In the genomic region with DNA sequence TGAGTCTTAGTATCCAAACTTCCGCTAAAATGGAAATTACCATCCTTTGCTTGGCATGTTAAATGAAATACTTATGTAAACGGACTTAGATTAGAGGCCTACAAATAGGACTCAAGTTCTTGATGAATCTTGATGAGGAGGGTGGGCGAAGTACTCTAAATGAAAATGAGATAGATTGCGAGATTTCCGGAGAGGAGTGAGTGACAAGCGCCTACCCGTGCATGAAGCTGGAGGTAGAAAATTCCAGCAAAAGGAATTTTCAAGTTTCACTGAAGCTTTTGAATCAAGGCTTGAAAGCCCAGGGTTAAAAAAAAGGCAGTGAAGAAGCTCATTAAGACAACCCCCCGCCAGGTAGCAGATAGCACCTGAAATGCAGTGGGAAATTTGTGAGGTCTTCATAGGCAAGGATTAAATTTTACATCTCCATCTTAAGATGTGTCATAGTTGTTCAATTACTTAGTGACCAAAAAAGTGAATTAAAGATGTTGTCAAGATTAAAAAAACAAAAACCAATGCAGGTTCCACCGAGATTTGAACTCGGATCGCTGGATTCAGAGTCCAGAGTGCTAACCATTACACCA, we compare ENCODE assay signal across 8 cellular contexts. TPM values are rescaled to one million over a fixed set of nuclear protein-coding genes. Genes with fewer than 3 reads are reported as not detected.
DNase-seq lines count a peak whose midpoint lies in the region; ATAC-seq and TF ChIP-seq lines count a peak whose summit lies in the region.

No MANE protein-coding gene starts in this region.

- peaks cover 25% of the 10 kb centered on the region for H3K4me1 ChIP-seq in DOHH2 (ENCODE audit: control insufficient read depth, low read length)
- H3K4me1 ChIP-seq in parathyroid adenoma, result no peaks in the 10 kb centered on the region

- peaks cover 12% of the 10 kb centered on the region for H3K36me3 Mint-ChIP-seq in endothelial cell (ENCODE audit: low read depth, unreplicated experiment)

- no peaks in the 10 kb centered on the region for H3K9me2 ChIP-seq in DOHH2 (replicated peaks; ENCODE audit: control insufficient read depth, low read length)

- ATAC-seq in HG02885 (IDR thresholded peaks at IDR 0.05; ENCODE audit: poor library complexity, unreplicated experiment) (no peak), GM18868 (IDR thresholded peaks at IDR 0.05; ENCODE audit: unreplicated experiment) (no peak)

- H3K9me3 ChIP-seq in DOHH2 (ENCODE audit: control insufficient read depth, insufficient read depth, low read length), result no peaks in the 10 kb centered on the region
- no peaks in the 10 kb centered on the region for H3K9me3 ChIP-seq in parathyroid adenoma (ENCODE audit: control insufficient read depth, low read length)

- H3K27me3 ChIP-seq in DOHH2 (ENCODE audit: control insufficient read depth, low read length) (no peaks in the 10 kb centered on the region), parathyroid adenoma (ENCODE audit: control insufficient read depth, insufficient read depth, low read length) (no peaks in the 10 kb centered on the region)

- H4K20me1 ChIP-seq in DOHH2 (ENCODE audit: control insufficient read depth, insufficient read depth, low read depth, low read length), result peaks cover 6% of the 10 kb centered on the region

- H3K9me3 Mint-ChIP-seq in endothelial cell (ENCODE audit: unreplicated experiment), result no peaks in the 10 kb centered on the region

- H3K4me3 ChIP-seq in DOHH2 (ENCODE audit: low read length) (peak overlapping the region; percentile 93), parathyroid adenoma (ENCODE audit: low read depth, low read length) (peak overlapping the region; percentile 93)

- peaks cover 25% of the 10 kb centered on the region for H3K27me3 Mint-ChIP-seq in endothelial cell (ENCODE audit: unreplicated experiment)

- H3K36me3 ChIP-seq in DOHH2 (ENCODE audit: control insufficient read depth, low read length), result peaks cover 14% of the 10 kb centered on the region; the same call in 1 of the 2 replicates
- H3K36me3 ChIP-seq in parathyroid adenoma (ENCODE audit: control insufficient read depth, insufficient read depth, low read length), result no peaks in the 10 kb centered on the region

- no peaks in the 10 kb centered on the region for H3F3A ChIP-seq in DOHH2 (ENCODE audit: control insufficient read depth, insufficient read depth)

- peak overlapping the region; percentile 92 for H2AFZ ChIP-seq in parathyroid adenoma

- H3K4me3 Mint-ChIP-seq in endothelial cell (ENCODE audit: unreplicated experiment), result peak overlapping the region; percentile 100

- H3K27ac ChIP-seq in DOHH2 (ENCODE audit: low read depth, low read length) (peak overlapping the region; percentile 66), parathyroid adenoma (peak overlapping the region; percentile 95)

- no peak for TF ChIP-seq CTCF in DOHH2 (IDR thresholded peaks at IDR 0.05; ENCODE audit: low read depth, low read length, poor library complexity, severe bottlenecking)
- TF ChIP-seq CTCF in endothelial cell (IDR thresholded peaks at IDR 0.05; ENCODE audit: unreplicated experiment), result no peak
- no peak for TF ChIP-seq CTCF in parathyroid adenoma (IDR thresholded peaks at IDR 0.05)

- no peak overlapping the region for H3K9ac ChIP-seq in parathyroid adenoma

- peaks cover 43% of the 10 kb centered on the region for H3K79me2 ChIP-seq in DOHH2 (ENCODE audit: control insufficient read depth, low read length)
- H3K79me2 ChIP-seq in parathyroid adenoma, result peaks cover 4% of the 10 kb centered on the region

- H3K4me2 ChIP-seq in DOHH2 (ENCODE audit: low read length), result peak overlapping the region; percentile 74
- peak overlapping the region; percentile 64 for H3K4me2 ChIP-seq in parathyroid adenoma (ENCODE audit: low read length)

- DNase-seq in NCI-H446 treated with DMSO at 0.1 percent for 48 hours (lab: John Stamatoyannopoulos, UW) (peak; percentile 50), endothelial cell (ENCODE audit: low spot score) (no peak), NCI-H128 (lab: John Stamatoyannopoulos, UW; ENCODE audit: unreplicated experiment) (no peak), AG08395 (ENCODE audit: low spot score) (no peak)

- peak overlapping the region; percentile 98 for H3K27ac Mint-ChIP-seq in endothelial cell (ENCODE audit: unreplicated experiment)

- peaks cover 11% of the 10 kb centered on the region for H3K4me1 Mint-ChIP-seq in endothelial cell (ENCODE audit: unreplicated experiment)

RNA-seq across cellular contexts. Expression of a gene that starts 0.7 kb away (rescaled TPM):
- 482 TPM for total RNA-seq in endothelial cell (ENCODE audit: unreplicated experiment)
